Comparison of ENCODE assay signal across 1 cellular context in the genomic region with DNA sequence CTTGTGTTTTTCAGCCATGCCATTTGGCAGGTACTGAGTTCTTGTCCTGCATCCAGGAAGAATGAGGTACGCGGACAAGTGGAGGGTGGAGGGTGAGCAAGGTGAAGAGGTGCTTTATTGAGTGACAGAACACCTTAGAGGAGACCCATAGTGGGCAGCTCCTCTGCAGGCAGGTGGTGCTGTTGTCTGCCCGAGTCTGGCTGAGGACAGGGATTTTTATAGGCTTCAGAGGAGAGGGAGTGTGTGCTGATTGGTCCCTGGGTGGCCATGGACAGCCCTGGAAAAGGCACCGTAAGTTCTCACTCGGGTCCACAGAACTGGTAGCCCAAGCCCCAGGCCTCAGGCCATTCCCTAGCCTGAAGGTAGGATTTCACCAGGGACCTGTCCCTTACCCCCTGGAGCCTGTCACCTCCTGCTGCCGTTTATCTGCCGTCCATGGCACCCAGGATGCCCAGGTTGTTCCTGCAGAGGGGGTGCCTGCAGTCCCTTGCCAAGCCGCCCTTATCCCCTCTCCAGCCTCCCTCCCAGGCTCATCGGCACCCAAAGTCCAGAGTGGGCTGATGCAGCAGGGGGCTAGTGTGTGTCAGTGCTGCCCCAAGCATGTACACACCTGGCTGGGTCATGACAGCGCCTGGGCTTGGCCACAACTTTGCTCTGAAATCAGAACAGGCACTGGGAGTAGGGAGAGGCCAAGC.
TF ChIP-seq lines count a peak whose summit lies in the region.

No MANE protein-coding gene starts in this region.

TF ChIP-seq in SK-N-SH treated with all-trans-retinoic acid at 6 μM for 48 hours, 23 proteins besides CTCF, POLR2A, EP300 and RAD21 (continued from another document):
- TF ChIP-seq CREB5 (CRISPR knock-in tag; IDR thresholded peaks at IDR 0.05; ENCODE audit: low read depth), result no peak
- TF ChIP-seq, protein P1, sequence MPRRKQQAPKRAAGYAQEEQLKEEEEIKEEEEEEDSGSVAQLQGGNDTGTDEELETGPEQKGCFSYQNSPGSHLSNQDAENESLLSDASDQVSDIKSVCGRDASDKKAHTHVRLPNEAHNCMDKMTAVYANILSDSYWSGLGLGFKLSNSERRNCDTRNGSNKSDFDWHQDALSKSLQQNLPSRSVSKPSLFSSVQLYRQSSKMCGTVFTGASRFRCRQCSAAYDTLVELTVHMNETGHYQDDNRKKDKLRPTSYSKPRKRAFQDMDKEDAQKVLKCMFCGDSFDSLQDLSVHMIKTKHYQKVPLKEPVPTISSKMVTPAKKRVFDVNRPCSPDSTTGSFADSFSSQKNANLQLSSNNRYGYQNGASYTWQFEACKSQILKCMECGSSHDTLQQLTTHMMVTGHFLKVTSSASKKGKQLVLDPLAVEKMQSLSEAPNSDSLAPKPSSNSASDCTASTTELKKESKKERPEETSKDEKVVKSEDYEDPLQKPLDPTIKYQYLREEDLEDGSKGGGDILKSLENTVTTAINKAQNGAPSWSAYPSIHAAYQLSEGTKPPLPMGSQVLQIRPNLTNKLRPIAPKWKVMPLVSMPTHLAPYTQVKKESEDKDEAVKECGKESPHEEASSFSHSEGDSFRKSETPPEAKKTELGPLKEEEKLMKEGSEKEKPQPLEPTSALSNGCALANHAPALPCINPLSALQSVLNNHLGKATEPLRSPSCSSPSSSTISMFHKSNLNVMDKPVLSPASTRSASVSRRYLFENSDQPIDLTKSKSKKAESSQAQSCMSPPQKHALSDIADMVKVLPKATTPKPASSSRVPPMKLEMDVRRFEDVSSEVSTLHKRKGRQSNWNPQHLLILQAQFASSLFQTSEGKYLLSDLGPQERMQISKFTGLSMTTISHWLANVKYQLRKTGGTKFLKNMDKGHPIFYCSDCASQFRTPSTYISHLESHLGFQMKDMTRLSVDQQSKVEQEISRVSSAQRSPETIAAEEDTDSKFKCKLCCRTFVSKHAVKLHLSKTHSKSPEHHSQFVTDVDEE (CRISPR knock-in tag; IDR thresholded peaks at IDR 0.05), result no peak
- TF ChIP-seq OSR1 (CRISPR knock-in tag; IDR thresholded peaks at IDR 0.05), result no peak
- TF ChIP-seq ZC3H10 (CRISPR knock-in tag; IDR thresholded peaks at IDR 0.05), result no peak
- no peak for TF ChIP-seq CSRNP3 (CRISPR knock-in tag; IDR thresholded peaks at IDR 0.05)
